Comparison of ENCODE assay signal across 8 cellular contexts in genomic region chr3:66971891-66972551, GRCh38. TPM values are rescaled to one million over a fixed set of nuclear protein-coding genes. Genes with fewer than 3 reads are reported as not detected.
A peak's percentile ranks its signal among the peaks of the same experiment; 100 is the strongest.
DNase-seq lines count a peak whose midpoint lies in the region; ATAC-seq, FAIRE-seq and TF ChIP-seq lines count a peak whose summit lies in the region.

No MANE protein-coding gene starts in this region.

- peaks cover 13% of the 10 kb centered on the region for H3K4me1 Mint-ChIP-seq in activated CD8-positive, alpha-beta memory T cell treated with anti-CD3 and anti-CD28 coated beads, Interleukin-2, amount 10 ng/mL, durations not matched to agents 7 days and 5 days

- no peaks in the 10 kb centered on the region for H3K36me3 Mint-ChIP-seq in activated CD8-positive, alpha-beta memory T cell treated with anti-CD3 and anti-CD28 coated beads, Interleukin-2, amount 10 ng/mL, durations not matched to agents 7 days and 5 days

- H3K27ac ChIP-seq in endothelial cell of umbilical vein (ENCODE audit: insufficient read depth, low read depth, low read length): no peak overlapping the region

- peak overlapping the region; percentile 63 for H3K4me2 ChIP-seq in endothelial cell of umbilical vein (ENCODE audit: insufficient read depth, low read length)

- H3K4me3 Mint-ChIP-seq in activated CD8-positive, alpha-beta memory T cell treated with anti-CD3 and anti-CD28 coated beads, Interleukin-2, amount 10 ng/mL, durations not matched to agents 7 days and 5 days: peak overlapping the region; percentile 67

- DNase-seq in CMK (ENCODE audit: low read depth) (peak; percentile 12), NOMO-1 (lab: John Stamatoyannopoulos, UW; ENCODE audit: unreplicated experiment in 2 of 2) (peak; percentile 69 to 84), endothelial cell of umbilical vein (ENCODE audit: low read depth, low spot score) (peak; percentile 77), mucosa of descending colon (peak; percentile 69 to 88 (median 76))
- peak; percentile 79 for DNase-seq in activated CD8-positive, alpha-beta memory T cell treated with anti-CD3 and anti-CD28 coated beads, Interleukin-2, amount 10 ng/mL, durations not matched to agents 7 days and 5 days
- peak; percentile 20 to 27 for DNase-seq in stimulated activated CD8-positive, alpha-beta memory T cell treated with anti-CD3 and anti-CD28 coated beads, Interleukin-4, amount 100 ng/mL, for 4 hours (ENCODE audit: low read depth in 2 of 2, low spot score in 1 of 2)

- peak; percentile 100 for ATAC-seq in GM19438 (IDR thresholded peaks at IDR 0.05; ENCODE audit: low read depth, unreplicated experiment)
- peak; percentile 99 for ATAC-seq in HG03558 (IDR thresholded peaks at IDR 0.05; ENCODE audit: extremely low read depth, unreplicated experiment)
- ATAC-seq in activated CD8-positive, alpha-beta memory T cell treated with anti-CD3 and anti-CD28 coated beads, Interleukin-2, amount 10 ng/mL, durations not matched to agents 7 days and 5 days: peak; percentile 95
- peak; percentile 100 for ATAC-seq in mucosa of descending colon

- no peak for TF ChIP-seq POLR2A in endothelial cell of umbilical vein (IDR thresholded peaks at IDR 0.05; ENCODE audit: low read depth, low read length)

- H3K9me1 ChIP-seq in endothelial cell of umbilical vein (replicated peaks; ENCODE audit: control insufficient read depth, extremely low read depth, insufficient read depth, low read length): no peaks in the 10 kb centered on the region

- H3K9me3 Mint-ChIP-seq in activated CD8-positive, alpha-beta memory T cell treated with anti-CD3 and anti-CD28 coated beads, Interleukin-2, amount 10 ng/mL, durations not matched to agents 7 days and 5 days (ENCODE audit: low read depth): no peaks in the 10 kb centered on the region

- peak; percentile 87 for FAIRE-seq in endothelial cell of umbilical vein (lab: Jason Lieb, UNC)

- H3K9me3 ChIP-seq in endothelial cell of umbilical vein (replicated peaks; ENCODE audit: control insufficient read depth, insufficient read depth, low read length): no peaks in the 10 kb centered on the region
- H3K9me3 ChIP-seq in mucosa of descending colon: no peaks in the 10 kb centered on the region

- peaks cover 19% of the 10 kb centered on the region for H3K27me3 Mint-ChIP-seq in activated CD8-positive, alpha-beta memory T cell treated with anti-CD3 and anti-CD28 coated beads, Interleukin-2, amount 10 ng/mL, durations not matched to agents 7 days and 5 days

- CTCF ChIA-PET in activated CD8-positive, alpha-beta memory T cell treated with anti-CD3 and anti-CD28 coated beads, Interleukin-2, amount 10 ng/mL, durations not matched to agents 7 days and 5 days (lab: Charles Lee): interaction anchor here (0.8 to 5.5 kb wide), 34 partner anchors 9 to 1921 kb away, joined by 3 to 34 read pairs (median 5); partner anchors contain the start of gene KBTBD8
- CTCF ChIA-PET in endothelial cell of umbilical vein (lab: Charles Lee): interaction anchor here (0.6 to 6.6 kb wide), 31 partner anchors 8 to 1999 kb away, joined by 3 to 107 read pairs (median 6); partner anchors contain the start of gene KBTBD8

- peak overlapping the region; percentile 69 for H3K27ac Mint-ChIP-seq in activated CD8-positive, alpha-beta memory T cell treated with anti-CD3 and anti-CD28 coated beads, Interleukin-2, amount 10 ng/mL, durations not matched to agents 7 days and 5 days

- peak overlapping the region; percentile 36 for H2AFZ ChIP-seq in endothelial cell of umbilical vein (ENCODE audit: low read depth, low read length)

- intact Hi-C loops in endothelial cell of umbilical vein (cut with micrococcal nuclease): loop anchor here (1.0 to 10.0 kb wide), 6 partner anchors 26 to 1921 kb away; partner anchors contain the start of gene KBTBD8
- intact Hi-C loops in mucosa of descending colon (cut with DNase I, micrococcal nuclease): no loop called here

- TF ChIP-seq CTCF in endothelial cell of umbilical vein (IDR thresholded peaks at IDR 0.05; ENCODE audit: extremely low read depth in 1 of 2, insufficient read depth in 1 of 2, low read depth in 1 of 2, low read length in 2 of 2) (peak; percentile 82 to 89), mucosa of descending colon (IDR thresholded peaks at IDR 0.05) (peak; percentile 59)

- peaks cover 2 to 4% of the 10 kb centered on the region in 2 experiments for H3K27me3 ChIP-seq in endothelial cell of umbilical vein (ENCODE audit: control insufficient read depth in 2 of 2, insufficient read depth in 2 of 2, low read length in 2 of 2)

- H3K36me3 ChIP-seq in endothelial cell of umbilical vein (ENCODE audit: control insufficient read depth in 2 of 2, extremely low read depth in 1 of 2, insufficient read depth in 2 of 2, low read length in 2 of 2) (no peaks in the 10 kb centered on the region), mucosa of descending colon (ENCODE audit: low read depth) (no peaks in the 10 kb centered on the region)

- BruUV-seq in endothelial cell of umbilical vein (replicated peaks; lab: Mats Ljungman, UMichigan): no TSS peak

- no peaks in the 10 kb centered on the region for H4K20me1 ChIP-seq in endothelial cell of umbilical vein (replicated peaks; ENCODE audit: control insufficient read depth, extremely low read depth, insufficient read depth, low read length)

- H3K4me3 ChIP-seq in endothelial cell of umbilical vein (replicated peaks in 1 of 3; ENCODE audit: insufficient read depth in 1 of 3, low read depth in 1 of 3, low read length in 3 of 3) (peak overlapping the region in 2 of 3 experiments; percentile 1 to 46), mucosa of descending colon (no peak overlapping the region)

- POLR2A ChIA-PET in endothelial cell of umbilical vein (lab: Charles Lee): interaction anchor here (0.7 kb wide), 1 partner anchor 26 kb away, joined by 3 read pairs; the partner anchor contains the start of gene KBTBD8

- no peaks in the 10 kb centered on the region for H3K79me2 ChIP-seq in endothelial cell of umbilical vein (ENCODE audit: control insufficient read depth, insufficient read depth, low read length)

- no peak overlapping the region for H3K9ac ChIP-seq in endothelial cell of umbilical vein (replicated peaks; ENCODE audit: extremely low read depth, insufficient read depth, low read length)

- H3K4me1 ChIP-seq in endothelial cell of umbilical vein (ENCODE audit: control insufficient read depth, extremely low read depth, insufficient read depth, low read length) (peaks cover 6% of the 10 kb centered on the region), mucosa of descending colon (ENCODE audit: low read depth) (no peaks in the 10 kb centered on the region)

- dilution Hi-C loops in endothelial cell of umbilical vein (cut with MboI; ENCODE audit: extremely low pct_ligation_motif_present, low sequenced_read_pairs): no loop called here

TF ChIP-seq in endothelial cell of umbilical vein, 7 proteins besides CTCF, POLR2A, EP300 and RAD21:
- TF ChIP-seq MAX (IDR thresholded peaks at IDR 0.05; ENCODE audit: insufficient read depth, insufficient read length) (peak; percentile 30), EZH2 (IDR thresholded peaks at IDR 0.05; ENCODE audit: borderline replicate concordance, low read depth, low read length, severe bottlenecking) (no peak)

RNA-seq across cellular contexts. Expression of gene KBTBD8, which starts 26.1 kb away (rescaled TPM):
- 10 to 100 TPM; 10.4 to 19.2 TPM for total RNA-seq in activated CD8-positive, alpha-beta memory T cell treated with anti-CD3 and anti-CD28 coated beads, Interleukin-2, amount 10 ng/mL, durations not matched to agents 7 days and 5 days
- total RNA-seq in endothelial cell of umbilical vein (1.1 and 3.2 TPM in 2 replicates), mucosa of descending colon (1 to 10 TPM; 1.9 to 2.7 (median 2.5) TPM)
- 0.25 and 0.26 TPM in 2 replicates for polyA plus RNA-seq in endothelial cell of umbilical vein
- 0.42 and 0.57 TPM in 2 replicates for polyA plus RNA-seq in endothelial cell of umbilical vein (2011; cell fraction: cytosol; rRNA removed)
- polyA plus RNA-seq in endothelial cell of umbilical vein (2011; cell fraction: nucleus; rRNA removed): 0.28 and 0.70 TPM in 2 replicates
- polyA plus RNA-seq in endothelial cell of umbilical vein (2012): 2.9 TPM in 2 replicates
- polyA minus RNA-seq in endothelial cell of umbilical vein: 1.3 and 2.6 TPM in 2 replicates
- not detected for polyA minus RNA-seq in endothelial cell of umbilical vein (2011; cell fraction: cytosol; rRNA and poly(A)+ RNA removed)
- 1.3 and 3.2 TPM in 2 replicates for polyA minus RNA-seq in endothelial cell of umbilical vein (2011; cell fraction: nucleus; rRNA and poly(A)+ RNA removed)

Comparison
In these comparisons a context has a peak if more than half of its experiments do, and no peak if none do; other contexts are left out.
1. DNase-seq: peak in every context shown above with its lines; median percentile 79 in activated CD8-positive, alpha-beta memory T cell treated with anti-CD3 and anti-CD28 coated beads, Interleukin-2, amount 10 ng/mL, durations not matched to agents 7 days and 5 days; 77 in endothelial cell of umbilical vein; 76 in NOMO-1; 76 in mucosa of descending colon; 24 in stimulated activated CD8-positive, alpha-beta memory T cell treated with anti-CD3 and anti-CD28 coated beads, Interleukin-4, amount 100 ng/mL, for 4 hours; 12 in CMK.